Comparison of ENCODE assay signal across 8 cellular contexts in the genomic region with DNA sequence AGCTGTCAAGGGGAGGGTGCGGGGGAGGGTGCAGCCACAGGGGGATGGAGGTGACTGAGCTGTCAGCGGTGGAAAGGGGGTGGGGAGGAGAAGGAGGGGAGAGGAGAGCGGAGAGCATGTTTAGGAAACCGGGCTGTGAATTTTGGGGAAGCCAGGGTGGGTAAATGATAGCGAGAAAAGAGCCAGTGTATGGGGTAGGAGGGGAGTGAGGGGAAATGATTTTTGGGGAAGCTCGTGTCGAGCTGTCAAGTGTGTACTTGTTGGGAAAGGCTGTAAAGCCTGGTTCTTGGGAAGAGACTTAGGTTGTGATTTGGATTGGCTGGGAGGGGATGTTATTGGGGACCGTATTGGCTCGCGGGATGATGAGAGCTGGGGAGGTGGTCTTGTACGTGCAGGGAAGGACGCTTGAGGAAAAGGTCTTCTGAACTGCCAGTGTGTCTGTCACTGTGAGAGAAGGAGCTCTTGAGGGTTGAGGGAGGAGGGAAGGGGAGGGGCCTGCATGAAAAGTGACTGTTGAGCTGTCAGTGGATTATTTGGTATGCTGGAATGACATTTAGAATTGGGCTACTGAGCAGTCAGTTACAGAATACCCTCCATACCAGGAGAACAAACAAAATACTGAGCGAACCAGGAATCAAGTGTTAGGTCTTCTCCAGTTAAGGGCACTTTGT.
DNase-seq lines count a peak whose midpoint lies in the region; ATAC-seq and TF ChIP-seq lines count a peak whose summit lies in the region.

No MANE protein-coding gene starts in this region.

- H3K4me3 ChIP-seq in mucosa of stomach (ENCODE audit: low read length), result peak overlapping the region; percentile 56

- peak; percentile 25 for ATAC-seq in HG02678 (IDR thresholded peaks at IDR 0.05; ENCODE audit: unreplicated experiment)

- TF ChIP-seq POLR2A in erythroblast (IDR thresholded peaks at IDR 0.05; ENCODE audit: low read length), result peak; percentile 25

- no peaks in the 10 kb centered on the region for H3K4me1 ChIP-seq in mucosa of stomach (ENCODE audit: control insufficient read depth, insufficient read depth, low read length)

- peaks cover 15% of the 10 kb centered on the region for H3K36me3 Mint-ChIP-seq in stimulated activated naive CD8-positive, alpha-beta T cell treated with anti-CD3 and anti-CD28 coated beads, Interleukin-15, Interleukin-2, amounts not matched to agents 100 ng/mL and 50 ng/mL, for 24 hours (ENCODE audit: low read depth)

- peaks cover 64% of the 10 kb centered on the region for H3K4me1 Mint-ChIP-seq in stimulated activated naive CD8-positive, alpha-beta T cell treated with anti-CD3 and anti-CD28 coated beads, Interleukin-15, Interleukin-2, amounts not matched to agents 100 ng/mL and 50 ng/mL, for 24 hours (ENCODE audit: low read depth)

- H3K9me3 ChIP-seq in mucosa of stomach (ENCODE audit: control insufficient read depth, low read length), result no peaks in the 10 kb centered on the region

- DNase-seq in ELF-1 (ENCODE audit: low read depth, low spot score), result peak; percentile 67
- peak; percentile 34 for DNase-seq in NCI-H526 treated with DMSO at 0.1 percent for 48 hours (lab: John Stamatoyannopoulos, UW)
- peak; percentile 42 for DNase-seq in activated T-cell treated with anti-CD3 and anti-CD28 coated beads for 24 hours (ENCODE audit: low read depth)
- DNase-seq in erythroblast (lab: John Stamatoyannopoulos, UW), result peak; percentile 82 to 83
- no peak for DNase-seq in T1000 (lab: John Stamatoyannopoulos, UW)

- H3K27me3 ChIP-seq in mucosa of stomach (ENCODE audit: control insufficient read depth, insufficient read depth, low read length), result no peaks in the 10 kb centered on the region

- peak overlapping the region; percentile 46 for H3K9ac ChIP-seq in mucosa of stomach (ENCODE audit: low read length)

- H3K9me3 Mint-ChIP-seq in stimulated activated naive CD8-positive, alpha-beta T cell treated with anti-CD3 and anti-CD28 coated beads, Interleukin-15, Interleukin-2, amounts not matched to agents 100 ng/mL and 50 ng/mL, for 24 hours, result no peaks in the 10 kb centered on the region

- H3K27ac Mint-ChIP-seq in stimulated activated naive CD8-positive, alpha-beta T cell treated with anti-CD3 and anti-CD28 coated beads, Interleukin-15, Interleukin-2, amounts not matched to agents 100 ng/mL and 50 ng/mL, for 24 hours, result peak overlapping the region; percentile 95

- no peaks in the 10 kb centered on the region for H3K36me3 ChIP-seq in mucosa of stomach (ENCODE audit: control insufficient read depth, insufficient read depth, low read length)

- no peaks in the 10 kb centered on the region for H3K27me3 Mint-ChIP-seq in stimulated activated naive CD8-positive, alpha-beta T cell treated with anti-CD3 and anti-CD28 coated beads, Interleukin-15, Interleukin-2, amounts not matched to agents 100 ng/mL and 50 ng/mL, for 24 hours

- peak overlapping the region; percentile 96 for H3K4me3 Mint-ChIP-seq in stimulated activated naive CD8-positive, alpha-beta T cell treated with anti-CD3 and anti-CD28 coated beads, Interleukin-15, Interleukin-2, amounts not matched to agents 100 ng/mL and 50 ng/mL, for 24 hours
